23 cellular contexts compared by ENCODE assay signal in genomic region chr20:32452776-32453466, GRCh38.
DNase-seq lines count a peak whose midpoint lies in the region; ATAC-seq and TF ChIP-seq lines count a peak whose summit lies in the region.
"Had no signal": no experiment of that assay in that cellular context is flagged by ENCODE, and none has a peak within 500 bp of the region (broad histone marks: within the 10 kb centered on the region; RNA-seq: fewer than 3 reads in every experiment).

No MANE protein-coding gene starts in this region.

- no peaks in the 10 kb centered on the region for H3K27me3 ChIP-seq in esophagus muscularis mucosa

- peaks cover 23 to 64% (median 53%) of the 10 kb centered on the region in 4 donors for H3K4me1 ChIP-seq in esophagus muscularis mucosa

- H3K36me3 ChIP-seq in esophagus muscularis mucosa = peaks cover 15 to 78% (median 65%) of the 10 kb centered on the region in 4 donors

- no peak overlapping the region for H3K4me3 ChIP-seq in esophagus muscularis mucosa
- H3K4me3 ChIP-seq: psoas muscle, SK-N-MC, skin epidermis had no signal

- WGBS in esophagus muscularis mucosa = 91% methylated on average over 18 of the region's 24 CpGs

- TF ChIP-seq EP300 in esophagus muscularis mucosa (IDR thresholded peaks at IDR 0.05) = no peak

- no peaks in the 10 kb centered on the region for H3K9me3 Mint-ChIP-seq in stimulated activated naive CD8-positive, alpha-beta T cell treated with anti-CD3 and anti-CD28 coated beads, Interleukin-15, Interleukin-2, amounts not matched to agents 100 ng/mL and 50 ng/mL, for 24 hours
- no peaks in the 10 kb centered on the region for H3K9me3 Mint-ChIP-seq in activated naive CD8-positive, alpha-beta T cell treated with anti-CD3 and anti-CD28 coated beads, Interleukin-2, amount 10 ng/mL, durations not matched to agents 7 days and 5 days
- no peaks in the 10 kb centered on the region for H3K9me3 Mint-ChIP-seq in naive thymus-derived CD8-positive, alpha-beta T cell
- H3K9me3 Mint-ChIP-seq: HFFc6, natural killer cell had no signal

- no peak for TF ChIP-seq POLR2A in esophagus muscularis mucosa (IDR thresholded peaks at IDR 0.05; ENCODE audit: low read depth)

- H3K27me3 Mint-ChIP-seq in stimulated activated naive CD8-positive, alpha-beta T cell treated with anti-CD3 and anti-CD28 coated beads, Interleukin-15, Interleukin-2, amounts not matched to agents 100 ng/mL and 50 ng/mL, for 24 hours = no peaks in the 10 kb centered on the region
- no peaks in the 10 kb centered on the region for H3K27me3 Mint-ChIP-seq in activated naive CD8-positive, alpha-beta T cell treated with anti-CD3 and anti-CD28 coated beads, Interleukin-2, amount 10 ng/mL, durations not matched to agents 7 days and 5 days
- no peaks in the 10 kb centered on the region for H3K27me3 Mint-ChIP-seq in naive thymus-derived CD8-positive, alpha-beta T cell

- H3K27ac ChIP-seq in esophagus muscularis mucosa (replicated peaks in 1 of 4) = no peak overlapping the region
- H3K27ac ChIP-seq: psoas muscle, SK-N-MC, skin epidermis had no signal

- POLR2A ChIA-PET in activated naive CD8-positive, alpha-beta T cell treated with anti-CD3 and anti-CD28 coated beads, Interleukin-2, amount 10 ng/mL, durations not matched to agents 7 days and 5 days (lab: Charles Lee) = no interaction called here
- POLR2A ChIA-PET in naive thymus-derived CD8-positive, alpha-beta T cell (lab: Charles Lee) = interaction anchor here (0.5 to 1.4 kb wide), 3 partner anchors 14 to 866 kb away, joined by 3 to 5 read pairs (median 4); no protein-coding TSS in a partner anchor

- peaks cover under 1% of the 10 kb centered on the region for H3K4me1 Mint-ChIP-seq in stimulated activated naive CD8-positive, alpha-beta T cell treated with anti-CD3 and anti-CD28 coated beads, Interleukin-15, Interleukin-2, amounts not matched to agents 100 ng/mL and 50 ng/mL, for 24 hours (ENCODE audit: low read depth)
- H3K4me1 Mint-ChIP-seq in activated naive CD8-positive, alpha-beta T cell treated with anti-CD3 and anti-CD28 coated beads, Interleukin-2, amount 10 ng/mL, durations not matched to agents 7 days and 5 days = peaks cover 1% of the 10 kb centered on the region
- peaks cover 12 to 44% (median 22%) of the 10 kb centered on the region in 4 donors for H3K4me1 Mint-ChIP-seq in naive thymus-derived CD8-positive, alpha-beta T cell

- no peak for DNase-seq in stimulated activated naive CD8-positive, alpha-beta T cell treated with anti-CD3 and anti-CD28 coated beads, Interleukin-15, Interleukin-2, amounts not matched to agents 100 U/mL and 50 U/mL, for 24 hours
- no peak for DNase-seq in activated naive CD8-positive, alpha-beta T cell treated with anti-CD3 and anti-CD28 coated beads, Interleukin-2, amount 10 ng/mL, durations not matched to agents 7 days and 5 days
- DNase-seq in naive thymus-derived CD8-positive, alpha-beta T cell = no peak
- DNase-seq in esophagus muscularis mucosa (ENCODE audit: extremely low spot score) (no peak), HCEC 1CT (no peak)
- DNase-seq in activated CD4-positive, alpha-beta T cell treated with anti-CD3 and anti-CD28 coated beads, Interleukin-2, amount 50 U/mL, for 1 hour = no peak
- DNase-seq: activated gamma-delta T cell; HFFc6; KG1; mammary epithelial cell; MV-4-11; natural killer cell; NCI-H187; NCI-H2227 treated with DMSO at 0.1 percent for 48 hours; stimulated activated CD4-positive, alpha-beta T cell treated with anti-CD3 and anti-CD28 coated beads, Interleukin-4, amount 100 ng/mL, for 24 hours; T-helper 9 cell had no signal

- intact Hi-C loops in esophagus muscularis mucosa (cut with DNase I) = loop anchor here (10.0 kb wide), 1 partner anchor 98 kb away; the partner anchor contains the start of gene ASXL1

- no peaks in the 10 kb centered on the region for H3K9me3 ChIP-seq in esophagus muscularis mucosa
- H3K9me3 ChIP-seq: psoas muscle had no signal

- H3K27ac Mint-ChIP-seq in stimulated activated naive CD8-positive, alpha-beta T cell treated with anti-CD3 and anti-CD28 coated beads, Interleukin-15, Interleukin-2, amounts not matched to agents 100 ng/mL and 50 ng/mL, for 24 hours = peak overlapping the region; percentile 22
- peak overlapping the region; percentile 43 for H3K27ac Mint-ChIP-seq in activated naive CD8-positive, alpha-beta T cell treated with anti-CD3 and anti-CD28 coated beads, Interleukin-2, amount 10 ng/mL, durations not matched to agents 7 days and 5 days
- peak overlapping the region; percentile 69 to 94 (median 90) for H3K27ac Mint-ChIP-seq in naive thymus-derived CD8-positive, alpha-beta T cell

- ATAC-seq in stimulated activated naive CD8-positive, alpha-beta T cell treated with anti-CD3 and anti-CD28 coated beads, Interleukin-15, Interleukin-2, amounts not matched to agents 100 U/mL and 50 U/mL, for 24 hours = no peak
- ATAC-seq in activated naive CD8-positive, alpha-beta T cell treated with anti-CD3 and anti-CD28 coated beads, Interleukin-2, amount 10 ng/mL, durations not matched to agents 7 days and 5 days (ENCODE audit: low read depth) = peak; percentile 17
- peak; percentile 38 to 47 for ATAC-seq in naive thymus-derived CD8-positive, alpha-beta T cell
- no peak for ATAC-seq in GM19324 (IDR thresholded peaks at IDR 0.05; ENCODE audit: low FRiP score, unreplicated experiment)
- ATAC-seq: activated CD4-positive, CD25-positive, alpha-beta regulatory T cell treated with anti-CD3 and anti-CD28 coated beads, Interleukin-2, amount 50 U/mL, for 24 hours; natural killer cell; Panc1; psoas muscle had no signal

- no peak overlapping the region for H3K4me3 Mint-ChIP-seq in stimulated activated naive CD8-positive, alpha-beta T cell treated with anti-CD3 and anti-CD28 coated beads, Interleukin-15, Interleukin-2, amounts not matched to agents 100 ng/mL and 50 ng/mL, for 24 hours
- H3K4me3 Mint-ChIP-seq in activated naive CD8-positive, alpha-beta T cell treated with anti-CD3 and anti-CD28 coated beads, Interleukin-2, amount 10 ng/mL, durations not matched to agents 7 days and 5 days = no peak overlapping the region
- H3K4me3 Mint-ChIP-seq in naive thymus-derived CD8-positive, alpha-beta T cell = peak overlapping the region in 3 of 10 donors; percentile 4 to 48 (median 28)
- H3K4me3 Mint-ChIP-seq: HFFc6, natural killer cell had no signal

- H3K36me3 Mint-ChIP-seq in stimulated activated naive CD8-positive, alpha-beta T cell treated with anti-CD3 and anti-CD28 coated beads, Interleukin-15, Interleukin-2, amounts not matched to agents 100 ng/mL and 50 ng/mL, for 24 hours (ENCODE audit: low read depth) = peaks cover 4% of the 10 kb centered on the region
- peaks cover 4% of the 10 kb centered on the region for H3K36me3 Mint-ChIP-seq in activated naive CD8-positive, alpha-beta T cell treated with anti-CD3 and anti-CD28 coated beads, Interleukin-2, amount 10 ng/mL, durations not matched to agents 7 days and 5 days
- H3K36me3 Mint-ChIP-seq in naive thymus-derived CD8-positive, alpha-beta T cell = peaks cover 0 to 58% (median 4%) of the 10 kb centered on the region in 3 donors
- H3K36me3 Mint-ChIP-seq: natural killer cell had no signal

- no peak for TF ChIP-seq CTCF in esophagus muscularis mucosa (IDR thresholded peaks at IDR 0.05)

Comparison
In these comparisons a context has a peak if more than half of its experiments do, and no peak if none do; other contexts are left out.
1. H3K27ac Mint-ChIP-seq: peak in every context shown above with its lines; median percentile 90 in naive thymus-derived CD8-positive, alpha-beta T cell; 43 in activated naive CD8-positive, alpha-beta T cell treated with anti-CD3 and anti-CD28 coated beads, Interleukin-2, amount 10 ng/mL, durations not matched to agents 7 days and 5 days; 22 in stimulated activated naive CD8-positive, alpha-beta T cell treated with anti-CD3 and anti-CD28 coated beads, Interleukin-15, Interleukin-2, amounts not matched to agents 100 ng/mL and 50 ng/mL, for 24 hours.
2. ATAC-seq: peak in activated naive CD8-positive, alpha-beta T cell treated with anti-CD3 and anti-CD28 coated beads, Interleukin-2, amount 10 ng/mL, durations not matched to agents 7 days and 5 days (single experiment) and naive thymus-derived CD8-positive, alpha-beta T cell (2 of 2); none in stimulated activated naive CD8-positive, alpha-beta T cell treated with anti-CD3 and anti-CD28 coated beads, Interleukin-15, Interleukin-2, amounts not matched to agents 100 U/mL and 50 U/mL, for 24 hours (single experiment) and GM19324 (single experiment).